12 cellular contexts compared by ENCODE assay signal in genomic region chr11:66845143-66845875, GRCh38. TPM values are rescaled to one million over a fixed set of nuclear protein-coding genes. Genes with fewer than 3 reads are reported as not detected.
A peak's percentile ranks its signal among the peaks of the same experiment; 100 is the strongest.
DNase-seq lines count a peak whose midpoint lies in the region; ATAC-seq lines count a peak whose summit lies in the region.
"Had no signal": no experiment of that assay in that cellular context is flagged by ENCODE, and none has a peak within 500 bp of the region (broad histone marks: within the 10 kb centered on the region; RNA-seq: fewer than 3 reads in every experiment).

No MANE protein-coding gene starts in this region.

- peaks cover 42% of the 10 kb centered on the region for H3K4me1 Mint-ChIP-seq in activated CD4-positive, alpha-beta T cell treated with anti-CD3 and anti-CD28 coated beads, Interleukin-2, amount 10 ng/mL, durations not matched to agents 7 days and 5 days
- H3K4me1 Mint-ChIP-seq in activated CD4-positive, alpha-beta memory T cell treated with anti-CD3 and anti-CD28 coated beads for 36 hours (ENCODE audit: low read depth) = peaks cover 35% of the 10 kb centered on the region
- peaks cover 37 to 40% of the 10 kb centered on the region in 2 donors for H3K4me1 Mint-ChIP-seq in immature natural killer cell
- peaks cover 30 to 40% of the 10 kb centered on the region in 2 donors for H3K4me1 Mint-ChIP-seq in stimulated activated naive B cell treated with anti-CD40 and anti-IgM and Interleukin-4, amounts not matched to agents 10 μg/mL and 1 μg/mL and 100 μg/mL, for 72 hours

- no peak for ATAC-seq in stimulated activated naive B cell treated with anti-CD40 and anti-IgM and Interleukin-4, amounts not matched to agents 10 μg/mL and 1 μg/mL and 100 μg/mL, for 72 hours (replicated peaks)
- ATAC-seq in GM21528 (IDR thresholded peaks at IDR 0.05; ENCODE audit: low FRiP score, unreplicated experiment) = no peak
- ATAC-seq: psoas muscle had no signal

- peaks cover 25% of the 10 kb centered on the region for H3K36me3 Mint-ChIP-seq in activated CD4-positive, alpha-beta T cell treated with anti-CD3 and anti-CD28 coated beads, Interleukin-2, amount 10 ng/mL, durations not matched to agents 7 days and 5 days (ENCODE audit: low read depth)
- H3K36me3 Mint-ChIP-seq in activated CD4-positive, alpha-beta memory T cell treated with anti-CD3 and anti-CD28 coated beads for 36 hours = peaks cover 28% of the 10 kb centered on the region
- no peaks in the 10 kb centered on the region for H3K36me3 Mint-ChIP-seq in immature natural killer cell
- H3K36me3 Mint-ChIP-seq in stimulated activated naive B cell treated with anti-CD40 and anti-IgM and Interleukin-4, amounts not matched to agents 10 μg/mL and 1 μg/mL and 100 μg/mL, for 72 hours = peaks cover 21 to 24% of the 10 kb centered on the region in 2 donors

- no peaks in the 10 kb centered on the region for H3K27me3 Mint-ChIP-seq in activated CD4-positive, alpha-beta T cell treated with anti-CD3 and anti-CD28 coated beads, Interleukin-2, amount 10 ng/mL, durations not matched to agents 7 days and 5 days
- no peaks in the 10 kb centered on the region for H3K27me3 Mint-ChIP-seq in activated CD4-positive, alpha-beta memory T cell treated with anti-CD3 and anti-CD28 coated beads for 36 hours
- H3K27me3 Mint-ChIP-seq in immature natural killer cell (ENCODE audit: low read depth in 3 of 3) = peaks cover 2 to 14% (median 7%) of the 10 kb centered on the region in 3 donors
- no peaks in the 10 kb centered on the region for H3K27me3 Mint-ChIP-seq in stimulated activated naive B cell treated with anti-CD40 and anti-IgM and Interleukin-4, amounts not matched to agents 10 μg/mL and 1 μg/mL and 100 μg/mL, for 72 hours

- H3K4me3 Mint-ChIP-seq in activated CD4-positive, alpha-beta T cell treated with anti-CD3 and anti-CD28 coated beads, Interleukin-2, amount 10 ng/mL, durations not matched to agents 7 days and 5 days = peak overlapping the region; percentile 85
- H3K4me3 Mint-ChIP-seq in activated CD4-positive, alpha-beta memory T cell treated with anti-CD3 and anti-CD28 coated beads for 36 hours = peak overlapping the region; percentile 92
- peak overlapping the region; percentile 10 to 94 (median 42) for H3K4me3 Mint-ChIP-seq in immature natural killer cell
- peak overlapping the region; percentile 97 to 99 for H3K4me3 Mint-ChIP-seq in stimulated activated naive B cell treated with anti-CD40 and anti-IgM and Interleukin-4, amounts not matched to agents 10 μg/mL and 1 μg/mL and 100 μg/mL, for 72 hours

- DNase-seq in activated CD4-positive, alpha-beta T cell treated with anti-CD3 and anti-CD28 coated beads, Interleukin-2, amount 10 ng/mL, durations not matched to agents 7 days and 5 days = no peak
- DNase-seq in activated CD4-positive, alpha-beta T cell treated with anti-CD3 and anti-CD28 coated beads for 48 hours = no peak
- no peak for DNase-seq in activated CD4-positive, alpha-beta memory T cell treated with anti-CD3 and anti-CD28 coated beads for 36 hours
- DNase-seq in immature natural killer cell (no peak), NCI-H82 (lab: John Stamatoyannopoulos, UW) (no peak), cortex of kidney (lab: John Stamatoyannopoulos, UW) (no peak)
- no peak for DNase-seq in stimulated activated naive B cell treated with anti-CD40 and anti-IgM and Interleukin-4, amounts not matched to agents 10 μg/mL and 1 μg/mL and 100 μg/mL, for 72 hours
- DNase-seq: NCI-H1092 treated with DMSO at 0.1 percent for 48 hours, NCI-H524 treated with DMSO at 0.1 percent for 48 hours, Right ventricle myocardium superior had no signal

- H3K27ac Mint-ChIP-seq in activated CD4-positive, alpha-beta T cell treated with anti-CD3 and anti-CD28 coated beads, Interleukin-2, amount 10 ng/mL, durations not matched to agents 7 days and 5 days = peak overlapping the region; percentile 64
- no peak overlapping the region for H3K27ac Mint-ChIP-seq in activated CD4-positive, alpha-beta memory T cell treated with anti-CD3 and anti-CD28 coated beads for 36 hours
- peak overlapping the region in 4 of 6 donors; percentile 45 to 69 (median 62) for H3K27ac Mint-ChIP-seq in immature natural killer cell
- H3K27ac Mint-ChIP-seq in stimulated activated naive B cell treated with anti-CD40 and anti-IgM and Interleukin-4, amounts not matched to agents 10 μg/mL and 1 μg/mL and 100 μg/mL, for 72 hours = peak overlapping the region; percentile 98

- CTCF ChIA-PET in activated CD4-positive, alpha-beta T cell treated with anti-CD3 and anti-CD28 coated beads, Interleukin-2, amount 10 ng/mL, durations not matched to agents 7 days and 5 days (lab: Charles Lee) = interaction anchor here (0.5 to 3.8 kb wide), 4 partner anchors 10 to 273 kb away, joined by 3 to 27 read pairs (median 4); no protein-coding TSS in a partner anchor
- CTCF ChIA-PET in activated CD4-positive, alpha-beta memory T cell treated with anti-CD3 and anti-CD28 coated beads for 36 hours (lab: Charles Lee) = interaction anchor here (0.6 to 2.1 kb wide), 2 partner anchors 27 to 131 kb away, joined by 3 to 5 read pairs; no protein-coding TSS in a partner anchor

- POLR2A ChIA-PET in activated CD4-positive, alpha-beta T cell treated with anti-CD3 and anti-CD28 coated beads, Interleukin-2, amount 10 ng/mL, durations not matched to agents 7 days and 5 days (lab: Charles Lee) = no interaction called here
- POLR2A ChIA-PET in activated CD4-positive, alpha-beta memory T cell treated with anti-CD3 and anti-CD28 coated beads for 36 hours (lab: Charles Lee) = interaction anchor here (1.1 to 4.4 kb wide), 3 partner anchors 10 to 532 kb away, joined by 3 to 59 read pairs (median 5); no protein-coding TSS in a partner anchor

- H3K9me3 Mint-ChIP-seq in activated CD4-positive, alpha-beta T cell treated with anti-CD3 and anti-CD28 coated beads, Interleukin-2, amount 10 ng/mL, durations not matched to agents 7 days and 5 days = no peaks in the 10 kb centered on the region
- no peaks in the 10 kb centered on the region for H3K9me3 Mint-ChIP-seq in activated CD4-positive, alpha-beta memory T cell treated with anti-CD3 and anti-CD28 coated beads for 36 hours
- no peaks in the 10 kb centered on the region for H3K9me3 Mint-ChIP-seq in immature natural killer cell
- H3K9me3 Mint-ChIP-seq in stimulated activated naive B cell treated with anti-CD40 and anti-IgM and Interleukin-4, amounts not matched to agents 10 μg/mL and 1 μg/mL and 100 μg/mL, for 72 hours = no peaks in the 10 kb centered on the region

- intact Hi-C loops in activated CD4-positive, alpha-beta memory T cell treated with anti-CD3 and anti-CD28 coated beads for 36 hours (cut with micrococcal nuclease) = no loop called here

RNA-seq across cellular contexts. Expression of gene RCE1, which starts 2.1 kb away (rescaled TPM):
- 10 to 100 TPM; 23.1 to 23.7 TPM for total RNA-seq in activated CD4-positive, alpha-beta T cell treated with anti-CD3 and anti-CD28 coated beads, Interleukin-2, amount 10 ng/mL, durations not matched to agents 7 days and 5 days
- 10 to 100 TPM; 22.5 to 24.4 TPM for total RNA-seq in activated CD4-positive, alpha-beta memory T cell treated with anti-CD3 and anti-CD28 coated beads for 36 hours
- 10 to 100 TPM; 19.5 to 29.1 (median 27.5) TPM for polyA plus RNA-seq in immature natural killer cell

RNA-seq across cellular contexts. Expression of gene LRFN4, which starts 11.6 kb away (rescaled TPM):
- total RNA-seq in activated CD4-positive, alpha-beta T cell treated with anti-CD3 and anti-CD28 coated beads, Interleukin-2, amount 10 ng/mL, durations not matched to agents 7 days and 5 days = 10 to 100 TPM; 14.1 to 16.6 TPM
- 10 to 100 TPM; 24.6 to 29.8 TPM for total RNA-seq in activated CD4-positive, alpha-beta memory T cell treated with anti-CD3 and anti-CD28 coated beads for 36 hours
- under 1 TPM in 2 of 3 donors, not detected in 1; 0.12 to 0.16 TPM for polyA plus RNA-seq in immature natural killer cell

Comparison
In these comparisons a context has a peak if more than half of its experiments do, and no peak if none do; other contexts are left out.
1. H3K4me3 Mint-ChIP-seq: peak in every context shown above with its lines; median percentile 98 in stimulated activated naive B cell treated with anti-CD40 and anti-IgM and Interleukin-4, amounts not matched to agents 10 μg/mL and 1 μg/mL and 100 μg/mL, for 72 hours; 92 in activated CD4-positive, alpha-beta memory T cell treated with anti-CD3 and anti-CD28 coated beads for 36 hours; 85 in activated CD4-positive, alpha-beta T cell treated with anti-CD3 and anti-CD28 coated beads, Interleukin-2, amount 10 ng/mL, durations not matched to agents 7 days and 5 days; 42 in immature natural killer cell.